1 cellular context compared by ENCODE assay signal in genomic region chr7:24440851-24441250, GRCh38.
TF ChIP-seq lines count a peak whose summit lies in the region.

No MANE protein-coding gene starts in this region.

TF ChIP-seq in GM23338, 12 proteins besides CTCF, POLR2A, EP300 and RAD21:
- no peak for TF ChIP-seq ZNF462 (CRISPR knock-in tag; IDR thresholded peaks at IDR 0.05)
- TF ChIP-seq POLR2AphosphoS5 (IDR thresholded peaks at IDR 0.05; ENCODE audit: low read depth) = no peak
- no peak for TF ChIP-seq ZNF114 (CRISPR knock-in tag; IDR thresholded peaks at IDR 0.05)
